28 cellular contexts compared by ENCODE assay signal in genomic region chr10:75818552-75818951, GRCh38.
"Had no signal": no experiment of that assay in that cellular context is flagged by ENCODE, and none has a peak within 500 bp of the region (broad histone marks: within the 10 kb centered on the region; RNA-seq: fewer than 3 reads in every experiment).

No MANE protein-coding gene starts in this region.

- DNase-seq: activated B cell treated with CpG ODN at 0.5 μM for 24 hours; activated CD4-positive, alpha-beta T cell treated with anti-CD3 and anti-CD28 coated beads for 48 hours; activated CD4-positive, alpha-beta T cell treated with anti-CD3 and anti-CD28 coated beads, Interleukin-2, amount 50 U/mL, for 1 hour; activated CD4-positive, alpha-beta T cell treated with anti-CD3 and anti-CD28 coated beads, Interleukin-2, amount 50 U/mL, for 48 hours; activated CD8-positive, alpha-beta memory T cell treated with anti-CD3 and anti-CD28 coated beads for 24 hours; activated CD8-positive, alpha-beta T cell treated with anti-CD3 and anti-CD28 coated beads for 36 hours; activated effector memory CD4-positive, alpha-beta T cell treated with Interleukin-2 at 50 U/mL for 16 hours; activated gamma-delta T cell treated with Interleukin-2 at 50 U/mL for 16 hours; activated naive CD4-positive, alpha-beta T cell treated with anti-CD3 and anti-CD28 coated beads, Interleukin-2, amount 50 U/mL, for 16 hours; activated naive CD4-positive, alpha-beta T cell treated with Interleukin-2 at 50 U/mL for 16 hours; activated T-cell treated with anti-CD3 and anti-CD28 coated beads, Interleukin-2, amount 50 U/mL, for 4 hours; amniotic stem cell; anterior cingulate cortex; brain microvascular endothelial cell; caudate nucleus; cortex of kidney; dermis blood vessel endothelial cell; effector CD4-positive, alpha-beta T cell; effector memory CD8-positive, alpha-beta T cell; esophagus squamous epithelium; SW 1271; T-cell; T1000; WERI-Rb-1 had no signal

- H3K27me3 ChIP-seq: brain microvascular endothelial cell, esophagus squamous epithelium had no signal

- H3K4me3 ChIP-seq: esophagus squamous epithelium had no signal

- H3K36me3 ChIP-seq: brain microvascular endothelial cell, esophagus squamous epithelium, WERI-Rb-1 had no signal

- H3K4me1 Mint-ChIP-seq: activated B cell treated with CpG ODN at 0.5 μM for 24 hours; activated T-helper 17 cell treated with anti-CD3 and anti-CD28 coated beads, Interleukin-2, amount 50 U/mL, for 72 hours; T-cell had no signal

- ATAC-seq: activated CD4-positive, CD25-positive, alpha-beta regulatory T cell treated with anti-CD3 and anti-CD28 coated beads, Interleukin-2, amount 50 U/mL, for 24 hours; activated CD8-positive, alpha-beta T cell treated with anti-CD3 and anti-CD28 coated beads for 36 hours; activated T-cell treated with anti-CD3 and anti-CD28 coated beads, Interleukin-2, amount 50 U/mL, for 4 hours; activated T-helper 17 cell treated with anti-CD3 and anti-CD28 coated beads, Interleukin-2, amount 50 U/mL, for 72 hours; effector memory CD8-positive, alpha-beta T cell; T-cell had no signal

- H3K27ac Mint-ChIP-seq: activated B cell treated with CpG ODN at 0.5 μM for 24 hours; activated CD8-positive, alpha-beta T cell treated with anti-CD3 and anti-CD28 coated beads for 36 hours; activated naive CD8-positive, alpha-beta T cell; activated T-helper 17 cell treated with anti-CD3 and anti-CD28 coated beads, Interleukin-2, amount 50 U/mL, for 72 hours; effector memory CD8-positive, alpha-beta T cell; T-cell; T-helper 1 cell treated with Interleukin-12 subunit alpha and Interleukin-12 subunit beta and Interleukin-4 antibody, amounts not matched to agents 30 μg/mL and 1 μg/mL, for 36 hours had no signal

- H3K27ac ChIP-seq: brain microvascular endothelial cell, esophagus squamous epithelium, WERI-Rb-1 had no signal

- H3K4me3 Mint-ChIP-seq: activated B cell treated with CpG ODN at 0.5 μM for 24 hours; activated CD8-positive, alpha-beta T cell treated with anti-CD3 and anti-CD28 coated beads for 36 hours; activated naive CD8-positive, alpha-beta T cell; activated T-cell treated with anti-CD3 and anti-CD28 coated beads, Interleukin-2, amount 50 U/mL, for 4 hours; activated T-helper 17 cell treated with anti-CD3 and anti-CD28 coated beads, Interleukin-2, amount 50 U/mL, for 72 hours; effector memory CD8-positive, alpha-beta T cell; T-cell; T-helper 1 cell treated with Interleukin-12 subunit alpha and Interleukin-12 subunit beta and Interleukin-4 antibody, amounts not matched to agents 30 μg/mL and 1 μg/mL, for 36 hours had no signal

- H3K4me1 ChIP-seq: esophagus squamous epithelium had no signal

- H3K9me3 Mint-ChIP-seq: activated CD8-positive, alpha-beta T cell treated with anti-CD3 and anti-CD28 coated beads for 36 hours; T-helper 1 cell treated with Interleukin-12 subunit alpha and Interleukin-12 subunit beta and Interleukin-4 antibody, amounts not matched to agents 30 μg/mL and 1 μg/mL, for 36 hours had no signal

- H3K36me3 Mint-ChIP-seq: activated naive CD8-positive, alpha-beta T cell; T-cell had no signal

- H3K9me3 ChIP-seq: esophagus squamous epithelium had no signal
